Comparison of ENCODE assay signal across 9 cellular contexts in the genomic region with DNA sequence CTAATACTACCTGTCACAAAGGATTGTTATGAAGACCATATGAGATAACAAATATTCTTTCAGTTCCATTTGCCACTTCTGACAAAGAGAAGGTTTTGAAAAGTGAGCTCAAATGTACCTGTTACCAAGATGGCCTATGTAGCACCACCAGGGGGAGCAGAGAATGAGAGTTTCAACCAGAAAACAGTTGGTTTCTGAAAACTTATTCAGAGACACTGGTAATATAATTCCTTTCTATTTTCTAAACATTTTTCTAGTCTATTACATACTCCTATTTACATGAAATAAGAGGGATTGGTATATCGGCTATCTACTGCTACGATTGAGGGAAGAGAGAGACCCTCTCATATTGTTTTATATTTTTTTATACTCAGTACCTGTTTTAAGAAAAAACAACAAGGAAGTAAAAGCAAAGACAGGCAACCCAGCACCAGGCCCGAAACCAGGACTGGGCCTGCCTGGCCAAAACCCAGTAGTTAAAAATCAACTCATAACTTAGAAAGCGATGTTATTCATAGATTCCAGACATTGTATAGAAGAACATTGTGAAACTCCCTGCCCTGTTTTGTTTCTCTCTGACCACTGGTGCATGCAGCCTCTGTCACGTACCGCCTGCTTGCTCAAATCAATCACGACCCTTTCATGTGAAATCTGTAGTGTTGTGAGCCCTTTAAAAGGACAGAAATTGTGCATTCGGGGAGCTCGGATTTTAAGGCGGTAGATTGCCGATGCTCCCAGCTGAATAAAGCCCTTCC. TPM values are rescaled to one million over a fixed set of nuclear protein-coding genes. Genes with fewer than 3 reads are reported as not detected.
A peak's percentile ranks its signal among the peaks of the same experiment; 100 is the strongest.
DNase-seq lines count a peak whose midpoint lies in the region; ATAC-seq, FAIRE-seq and TF ChIP-seq lines count a peak whose summit lies in the region.
"Had no signal": no experiment of that assay in that cellular context is flagged by ENCODE, and none has a peak within 500 bp of the region (broad histone marks: within the 10 kb centered on the region; RNA-seq: fewer than 3 reads in every experiment).

No MANE protein-coding gene starts in this region.

- no peaks in the 10 kb centered on the region for H3K27me3 Mint-ChIP-seq in T-helper 1 cell treated with Interleukin-12 subunit alpha and Interleukin-12 subunit beta and Interleukin-4 antibody, amounts not matched to agents 30 μg/mL and 1 μg/mL, for 36 hours (ENCODE audit: low read depth)

- DNase-seq in DMS 273 (lab: John Stamatoyannopoulos, UW; ENCODE audit: unreplicated experiment), result peak; percentile 61
- DNase-seq in H1 (ENCODE audit: low read depth in 1 of 2, low spot score in 2 of 2), result no peak
- DNase-seq in trophoblast cell, result peak; percentile 32 to 66
- no peak for DNase-seq in SK-N-DZ (ENCODE audit: low spot score)
- no peak for DNase-seq in cerebellum (ENCODE audit: low spot score)

- H2AFZ ChIP-seq in H1 (ENCODE audit: low read length), result peak overlapping the region; percentile 36; the same call in 1 of the 2 replicates
- H2AFZ ChIP-seq in trophoblast cell (ENCODE audit: insufficient read depth, low read length, poor library complexity), result no peak overlapping the region

- POLR2A ChIA-PET in H1 (lab: Charles Lee; ENCODE audit: partially characterized antibody), result no interaction called here

- no peak overlapping the region for H3K9ac ChIP-seq in H1 (replicated peaks in 1 of 4; ENCODE audit: extremely low read depth in 1 of 4, low read depth in 3 of 4, low read length in 3 of 4)
- H3K9ac ChIP-seq in trophoblast cell (ENCODE audit: low read length), result no peak overlapping the region

- H3K9me3 ChIP-seq in H1 (ENCODE audit: insufficient read depth in 2 of 2, low read depth in 1 of 2, low read length in 1 of 2), result no peaks in the 10 kb centered on the region
- no peaks in the 10 kb centered on the region for H3K9me3 ChIP-seq in trophoblast cell (ENCODE audit: insufficient read depth, low read depth, low read length)

- H3K79me2 ChIP-seq in H1 (ENCODE audit: control insufficient read depth in 1 of 2, insufficient read depth in 2 of 2, low read length in 2 of 2) (no peaks in the 10 kb centered on the region), trophoblast cell (ENCODE audit: control insufficient read depth, insufficient read depth, low read length, poor library complexity) (no peaks in the 10 kb centered on the region)

- no peak overlapping the region for H3K4me2 ChIP-seq in H1 (ENCODE audit: insufficient read depth in 1 of 2, low read depth in 2 of 2, low read length in 2 of 2)
- no peak overlapping the region for H3K4me2 ChIP-seq in trophoblast cell (ENCODE audit: low read length)

- TF ChIP-seq CTCF in H1 (IDR thresholded peaks at IDR 0.05; ENCODE audit: control extremely low read depth in 1 of 3, insufficient read depth in 1 of 3, low read depth in 1 of 3, low read length in 3 of 3), result peak in 2 of 3 experiments; percentile 64 to 69; a peak in 3 of 4 replicates

- peak overlapping the region; percentile 57 for H3K27ac Mint-ChIP-seq in T-helper 1 cell treated with Interleukin-12 subunit alpha and Interleukin-12 subunit beta and Interleukin-4 antibody, amounts not matched to agents 30 μg/mL and 1 μg/mL, for 36 hours

- no peaks in the 10 kb centered on the region for H3K9me3 Mint-ChIP-seq in T-helper 1 cell treated with Interleukin-12 subunit alpha and Interleukin-12 subunit beta and Interleukin-4 antibody, amounts not matched to agents 30 μg/mL and 1 μg/mL, for 36 hours

- TF ChIP-seq POLR2A in H1 (IDR thresholded peaks at IDR 0.05; ENCODE audit: control extremely low read depth in 1 of 2, low read depth in 2 of 2, low read length in 2 of 2), result no peak

- H3K27ac ChIP-seq in H1 (ENCODE audit: low read depth, low read length) (no peak overlapping the region), trophoblast cell (ENCODE audit: low read depth, low read length) (no peak overlapping the region)

- H4K12ac ChIP-seq in trophoblast cell (ENCODE audit: low read depth, low read length), result no peak overlapping the region

- H4K91ac ChIP-seq in H1 (replicated peaks; ENCODE audit: insufficient read length, low read length), result no peak overlapping the region
- no peak overlapping the region for H4K91ac ChIP-seq in trophoblast cell (ENCODE audit: low read depth, low read length)

- H2AK5ac ChIP-seq in H1 (ENCODE audit: low read depth, low read length) (no peak overlapping the region), trophoblast cell (ENCODE audit: low read length) (no peak overlapping the region)

- ATAC-seq in GM19023 (IDR thresholded peaks at IDR 0.05; ENCODE audit: unreplicated experiment), result peak; percentile 71
- ATAC-seq in HG03108 (IDR thresholded peaks at IDR 0.05; ENCODE audit: unreplicated experiment), result peak; percentile 68

- H4K5ac ChIP-seq in H1 (ENCODE audit: insufficient read length, low read depth, low read length), result no peak overlapping the region

- no peak overlapping the region for H2BK15ac ChIP-seq in H1 (ENCODE audit: low read length)

- H3K4me3 Mint-ChIP-seq in T-helper 1 cell treated with Interleukin-12 subunit alpha and Interleukin-12 subunit beta and Interleukin-4 antibody, amounts not matched to agents 30 μg/mL and 1 μg/mL, for 36 hours, result no peak overlapping the region

- no peak for TF ChIP-seq EP300 in H1 (IDR thresholded peaks at IDR 0.05; ENCODE audit: borderline replicate concordance in 1 of 2, low read depth in 2 of 2, low read length in 2 of 2)

- H3K23me2 ChIP-seq in H1 (ENCODE audit: low read depth, low read length), result no peaks in the 10 kb centered on the region

- CTCF ChIA-PET in H1 (lab: Charles Lee; ENCODE audit: partially characterized antibody), result interaction anchor here (0.6 to 9.8 kb wide), 81 partner anchors 9 to 726 kb away, joined by 3 to 176 read pairs (median 6); a partner anchor contains a TSS

- H3K4me1 Mint-ChIP-seq in T-helper 1 cell treated with Interleukin-12 subunit alpha and Interleukin-12 subunit beta and Interleukin-4 antibody, amounts not matched to agents 30 μg/mL and 1 μg/mL, for 36 hours (ENCODE audit: low read depth), result peaks cover 41% of the 10 kb centered on the region

- H3K4me3 ChIP-seq in H1 (ENCODE audit: extremely low read depth in 1 of 4, insufficient read depth in 2 of 4, low read depth in 3 of 4, low read length in 4 of 4) (no peak overlapping the region), trophoblast cell (ENCODE audit: low read depth, low read length) (no peak overlapping the region)

- peak; percentile 37 to 61 for TF ChIP-seq RAD21 in H1 (IDR thresholded peaks at IDR 0.05 in 1 of 2, conservative IDR thresholded peaks at IDR 0.05 in 1 of 2; ENCODE audit: low read depth in 2 of 2, low read length in 2 of 2)

- peaks cover 11% of the 10 kb centered on the region for H3K36me3 Mint-ChIP-seq in T-helper 1 cell treated with Interleukin-12 subunit alpha and Interleukin-12 subunit beta and Interleukin-4 antibody, amounts not matched to agents 30 μg/mL and 1 μg/mL, for 36 hours (ENCODE audit: low read depth)

- no peak overlapping the region for H3K56ac ChIP-seq in H1 (replicated peaks; ENCODE audit: insufficient read length, low read depth, low read length)

- H3K36me3 ChIP-seq in H1 (ENCODE audit: control insufficient read depth in 2 of 4, insufficient read depth in 4 of 4, low read length in 3 of 4) (no peaks in the 10 kb centered on the region), trophoblast cell (ENCODE audit: control insufficient read depth in 1 of 2, insufficient read depth in 2 of 2, low read length in 2 of 2) (no peaks in the 10 kb centered on the region)

- H4K8ac ChIP-seq in H1 (ENCODE audit: extremely low read depth, insufficient read depth, low read length) (no peak overlapping the region), trophoblast cell (ENCODE audit: low read depth, low read length) (no peak overlapping the region)

- peaks cover 0 to 2% (median 0%) of the 10 kb centered on the region in 4 experiments; a peak in 1 of 7 replicates for H3K4me1 ChIP-seq in H1 (replicated peaks in 1 of 4; ENCODE audit: control insufficient read depth in 3 of 4, insufficient read depth in 4 of 4, low read length in 3 of 4)
- no peaks in the 10 kb centered on the region for H3K4me1 ChIP-seq in trophoblast cell (ENCODE audit: control insufficient read depth in 1 of 2, insufficient read depth in 2 of 2, low read length in 2 of 2)

- no peaks in the 10 kb centered on the region for H3K79me1 ChIP-seq in H1 (ENCODE audit: low read depth, low read length)
- no peaks in the 10 kb centered on the region for H3K79me1 ChIP-seq in trophoblast cell (ENCODE audit: low read length)

- FAIRE-seq in H1 (lab: Jason Lieb, UNC), result peak; percentile 48

- H4K20me1 ChIP-seq in H1 (replicated peaks in 1 of 2; ENCODE audit: control insufficient read depth in 1 of 2, insufficient read depth in 2 of 2, low read length in 2 of 2), result no peaks in the 10 kb centered on the region

- WGBS in H1 (ENCODE audit: extremely low coverage in 1 of 2, insufficient coverage in 1 of 2, insufficient read length in 1 of 2, insufficient replicate concordance in 2 of 2, low coverage in 1 of 2, low lambda C conversion rate in 2 of 2, missing lambda C conversion rate in 1 of 2), 2 experiments, result 77% methylated on average over 11 of the region's 11 CpGs; no CpG with 5 or more reads in 1 of the 2 experiments
- no CpG with 5 or more reads among the region's 11 CpGs for WGBS in trophoblast cell (ENCODE audit: extremely low coverage, insufficient coverage, insufficient read length)

- H2BK5ac ChIP-seq in H1 (ENCODE audit: low read depth, low read length) (no peak overlapping the region), trophoblast cell (ENCODE audit: low read depth, low read length, poor library complexity) (no peak overlapping the region)

- no peak overlapping the region for H3K14ac ChIP-seq in H1 (ENCODE audit: insufficient read length)
- no peak overlapping the region for H3K14ac ChIP-seq in trophoblast cell (ENCODE audit: low read length)

- H2BK20ac ChIP-seq in H1 (ENCODE audit: low read length), result no peak overlapping the region

- H3K4ac ChIP-seq in H1 (replicated peaks; ENCODE audit: insufficient read length, low read depth, low read length), result no peak overlapping the region
- H3K4ac ChIP-seq in trophoblast cell (ENCODE audit: low read depth, low read length), result no peak overlapping the region

- no peaks in the 10 kb centered on the region for H3K27me3 ChIP-seq in H1 (replicated peaks in 1 of 4; ENCODE audit: control insufficient read depth in 3 of 4, extremely low read depth in 1 of 4, insufficient read depth in 3 of 4, low read length in 3 of 4)
- H3K27me3 ChIP-seq in trophoblast cell (ENCODE audit: insufficient read depth, low read length), result no peaks in the 10 kb centered on the region

- H2BK120ac ChIP-seq in H1 (replicated peaks; ENCODE audit: low read depth, low read length), result no peak overlapping the region
- H2BK120ac ChIP-seq in trophoblast cell (ENCODE audit: insufficient read depth, low read length, poor library complexity), result no peak overlapping the region

- no peak overlapping the region for H3K23ac ChIP-seq in H1 (ENCODE audit: insufficient read length)
- H3K23ac ChIP-seq in trophoblast cell (ENCODE audit: low read length), result no peak overlapping the region

- H2BK12ac ChIP-seq in H1 (ENCODE audit: low read depth, low read length) (no peak overlapping the region), trophoblast cell (ENCODE audit: low read length) (no peak overlapping the region)

- H3K18ac ChIP-seq in H1 (ENCODE audit: extremely low read depth, low read length) (no peak overlapping the region), trophoblast cell (ENCODE audit: low read length) (no peak overlapping the region)

RNA-seq across cellular contexts. Expression of a gene that starts 48.3 kb away (rescaled TPM):
- not detected in 2 replicates for total RNA-seq in H1 (2021; fragmentation: NEBNext Ultra II Directional; extraction: Animal tissue kit (Norgen Biotek cat#: 25700))
- polyA plus RNA-seq in H1 (2011; rRNA removed), result not detected in 2 replicates
- not detected for polyA plus RNA-seq in H1 (2011; cell fraction: cytosol; rRNA removed)
- not detected for polyA plus RNA-seq in H1 (2011; cell fraction: nucleus; rRNA removed)
- not detected in 4 replicates for polyA plus RNA-seq in H1 (2012, experiment 1 of 2)
- polyA plus RNA-seq in H1 (2012, experiment 2 of 2), result not detected
- not detected for polyA plus RNA-seq in H1 (2013, experiment 1 of 2)
- not detected for polyA plus RNA-seq in H1 (2013, experiment 2 of 2)
- polyA minus RNA-seq in H1 (2011; rRNA and poly(A)+ RNA removed), result not detected in 2 replicates
- not detected for polyA minus RNA-seq in H1 (2011; cell fraction: cytosol; rRNA and poly(A)+ RNA removed)
- polyA minus RNA-seq in H1 (2011; cell fraction: nucleus; rRNA and poly(A)+ RNA removed), result not detected
- polyA plus RNA-seq in trophoblast cell (2013), result not detected in 2 replicates
- 0.05 and 0.81 TPM in 2 replicates for polyA plus RNA-seq in SK-N-DZ (2014; cell fraction: cytosol; rRNA removed)
- polyA plus RNA-seq in SK-N-DZ (2014; cell fraction: nucleus; rRNA removed), result 0.96 TPM in 1 of 2 replicates, not detected in the other
- not detected for total RNA-seq in cerebellum
- polyA plus RNA-seq: adipose tissue had no signal

Comparison
In these comparisons a context has a peak if more than half of its experiments do, and no peak if none do; other contexts are left out.
1. DNase-seq: peak in DMS 273 (single experiment) and trophoblast cell (2 of 2); none in H1 (0 of 2), SK-N-DZ (single experiment) and cerebellum (single experiment).